ENCODE assay signal across 26 cellular contexts in genomic region chr17:8264836-8265542, GRCh38. TPM values are rescaled to one million over a fixed set of nuclear protein-coding genes. Genes with fewer than 3 reads are reported as not detected.
A peak's percentile ranks its signal among the peaks of the same experiment; 100 is the strongest.
DNase-seq lines count a peak whose midpoint lies in the region; ATAC-seq, FAIRE-seq and TF ChIP-seq lines count a peak whose summit lies in the region.
"Had no signal": no experiment of that assay in that cellular context is flagged by ENCODE, and none has a peak within 500 bp of the region (broad histone marks: within the 10 kb centered on the region; RNA-seq: fewer than 3 reads in every experiment).

No MANE protein-coding gene starts in this region.

- intact Hi-C loops in kidney (cut with DNase I), result no loop called here

- ATAC-seq in A549 (peak; percentile 10 to 15; a peak in 1 of 6 replicates), HG03521 (IDR thresholded peaks at IDR 0.05; ENCODE audit: unreplicated experiment) (no peak), GM19452 (IDR thresholded peaks at IDR 0.05; ENCODE audit: unreplicated experiment) (no peak)
- ATAC-seq: GM12878, GM23338, HCT116 had no signal

- 95% methylated on average over 18 of the region's 18 CpGs for WGBS in A549 (ENCODE audit: missing lambda C conversion rate)

- no peak for TF ChIP-seq EP300 in A549 (IDR thresholded peaks at IDR 0.05)

- no peak overlapping the region for H3K4me2 ChIP-seq in A549
- H3K4me2 ChIP-seq: GM23338 had no signal

- CTCF ChIA-PET in A549 (lab: Yijun Ruan, JAX), result interaction anchor here (1.9 kb wide), 1 partner anchor 10 kb away, joined by 6 read pairs; no protein-coding TSS in a partner anchor
- CTCF ChIA-PET in HEK293 (lab: Yijun Ruan, JAX), result interaction anchor here (0.7 to 0.9 kb wide), 2 partner anchors 13 to 35 kb away, joined by 3 read pairs; no protein-coding TSS in a partner anchor

- no peak for FAIRE-seq in A549 (lab: Jason Lieb, UNC)
- no peak for FAIRE-seq in kidney (lab: Jason Lieb, UNC)
- FAIRE-seq: A204.1, D721Med, G401.6, GM12878, GM19239 had no signal

- peak; percentile 37 for DNase-seq in DMS 273 (lab: John Stamatoyannopoulos, UW; ENCODE audit: unreplicated experiment)
- no peak for DNase-seq in DMS 273 treated with DMSO at 0.1 percent for 48 hours (lab: John Stamatoyannopoulos, UW)
- DNase-seq in A549 (ENCODE audit: low read depth in 1 of 2, low spot score in 1 of 2), result no peak
- DNase-seq in kidney, result peak; percentile 59
- no peak for DNase-seq in activated CD8-positive, alpha-beta memory T cell treated with anti-CD3 and anti-CD28 coated beads, Interleukin-2, amount 50 U/mL, for 48 hours
- DNase-seq: ACHN; CD4-positive, alpha-beta T cell; CD8-positive, alpha-beta memory T cell; DMS153; DND-41; H9; HFFc6 had no signal

- H3K9ac ChIP-seq in kidney (ENCODE audit: low read length in 2 of 2), result no peak overlapping the region

- H3K4me3 ChIP-seq in A549 (no peak overlapping the region), HEK293 (ENCODE audit: low read depth, low read length) (no peak overlapping the region), kidney (ENCODE audit: low read length in 2 of 2) (no peak overlapping the region)
- H3K4me3 ChIP-seq: GM12878, GM23338 had no signal

- TF ChIP-seq CTCF in A549 (IDR thresholded peaks at IDR 0.05), result no peak
- TF ChIP-seq CTCF in HEK293 (tag by site-specific recombination; IDR thresholded peaks at IDR 0.05), result no peak
- no peak for TF ChIP-seq CTCF in kidney (IDR thresholded peaks at IDR 0.05; ENCODE audit: borderline replicate concordance, extremely low read depth, insufficient read depth)

- POLR2A ChIA-PET in A549 (lab: Yijun Ruan, JAX) (interaction anchor here (1.8 kb wide), 1 partner anchor 30 kb away, joined by 5 read pairs; the partner anchor contains the start of gene SLC25A35), HEK293 (lab: Yijun Ruan, JAX) (interaction anchor here (1.4 kb wide), 1 partner anchor 17 kb away, joined by 3 read pairs; the partner anchor contains the start of gene CTC1)

- no peaks in the 10 kb centered on the region for H3K9me3 ChIP-seq in A549
- no peaks in the 10 kb centered on the region for H3K9me3 ChIP-seq in HEK293 (ENCODE audit: control insufficient read depth, insufficient read depth, low read depth, low read length)
- H3K9me3 ChIP-seq in kidney (ENCODE audit: control insufficient read depth in 1 of 2, low read length in 2 of 2), result no peaks in the 10 kb centered on the region

- H3K36me3 ChIP-seq in HEK293 (ENCODE audit: control insufficient read depth in 2 of 2, insufficient read depth in 1 of 2, low read length in 2 of 2) (peaks cover 51 to 92% of the 10 kb centered on the region in 2 experiments), kidney (ENCODE audit: control insufficient read depth in 1 of 2, insufficient read depth in 2 of 2, low read length in 2 of 2) (peaks cover 17% of the 10 kb centered on the region in 2 donors)

- no peak for TF ChIP-seq RAD21 in A549 (conservative IDR thresholded peaks at IDR 0.05 in 1 of 2, IDR thresholded peaks at IDR 0.05 in 1 of 2)

- no peak for TF ChIP-seq POLR2A in A549 (IDR thresholded peaks at IDR 0.05; ENCODE audit: low read length)

- H3K4me1 ChIP-seq in A549, result no peaks in the 10 kb centered on the region
- H3K4me1 ChIP-seq in HEK293 (ENCODE audit: control insufficient read depth, insufficient read depth, low read length), result no peaks in the 10 kb centered on the region
- H3K4me1 ChIP-seq in kidney (ENCODE audit: control insufficient read depth in 1 of 2, insufficient read depth in 1 of 2, low read depth in 1 of 2, low read length in 2 of 2), result no peaks in the 10 kb centered on the region

- no peak overlapping the region for H3K27ac ChIP-seq in A549
- H3K27ac ChIP-seq in HEK293 (ENCODE audit: extremely low read depth, low read depth, low read length), result no peak overlapping the region
- no peak overlapping the region for H3K27ac ChIP-seq in kidney (ENCODE audit: low read depth in 2 of 2, low read length in 2 of 2)
- H3K27ac ChIP-seq: 22Rv1 had no signal

TF ChIP-seq in A549, 52 proteins besides CTCF, POLR2A, EP300 and RAD21 (continues in another document):
- TF ChIP-seq JUN (IDR thresholded peaks at IDR 0.05) (no peak), EHMT2 (IDR thresholded peaks at IDR 0.05; ENCODE audit: low read depth) (no peak), HMGXB4 (CRISPR knock-in tag; IDR thresholded peaks at IDR 0.05; ENCODE audit: borderline replicate concordance) (no peak), HOXA7 (CRISPR knock-in tag; IDR thresholded peaks at IDR 0.05) (no peak), BHLHE40 (IDR thresholded peaks at IDR 0.05; ENCODE audit: low read depth, low read length) (no peak), RCOR1 (IDR thresholded peaks at IDR 0.05; ENCODE audit: low read depth, low read length) (no peak), ZNF302 (CRISPR knock-in tag; IDR thresholded peaks at IDR 0.05) (no peak)

TF ChIP-seq in HEK293, 187 proteins besides CTCF, POLR2A, EP300 and RAD21 (continues in another document):
- TF ChIP-seq ZNF76 (tag by site-specific recombination; IDR thresholded peaks at IDR 0.05; ENCODE audit: borderline replicate concordance, low read depth) (no peak), ZNF571 (tag by site-specific recombination; IDR thresholded peaks at IDR 0.05) (no peak), ZBTB10 (tag by site-specific recombination; IDR thresholded peaks at IDR 0.05) (no peak), IKZF3 (tag by site-specific recombination; IDR thresholded peaks at IDR 0.05) (no peak), ZNF146 (tag by site-specific recombination; IDR thresholded peaks at IDR 0.05) (no peak), ZNF416 (tag by site-specific recombination; IDR thresholded peaks at IDR 0.05) (no peak), ZNF792 (tag by site-specific recombination; IDR thresholded peaks at IDR 0.05) (no peak), SCRT2 (tag by site-specific recombination; IDR thresholded peaks at IDR 0.05) (0 out of 2 replicates have a peak, but pooled peaks have one; percentile 10)

RNA-seq across cellular contexts. Expression of gene PFAS, which starts 15.9 kb away (rescaled TPM):
- polyA plus RNA-seq in A549 (2011; rRNA removed) (51.9 and 64.5 TPM in 2 replicates), A549 (2017; fragmentation: RNase III; extraction: RNeasy Plus Mini Kit Qiagen cat#74134 plus additional on column Dnase treatment) (58.2 to 60.1 TPM (median 59.2 TPM) in 3 replicates), kidney (ENCODE audit: insufficient read depth, low read depth, low replicate concordance) (7.6 TPM)
- 53.2 and 60.4 TPM in 2 replicates for polyA plus RNA-seq in A549 (2012; cell fraction: cytosol; rRNA removed)
- 320 and 331 TPM in 2 replicates for polyA plus RNA-seq in A549 (2012; cell fraction: nucleus; rRNA removed)
- polyA minus RNA-seq in A549 (2011; rRNA and poly(A)+ RNA removed), result 118 and 167 TPM in 2 replicates
- total RNA-seq in kidney, result 49.5 TPM

RNA-seq across cellular contexts. Expression of gene CTC1, which starts 17.1 kb away (rescaled TPM):
- 21.9 and 32.7 TPM in 2 replicates for polyA plus RNA-seq in A549 (2011; rRNA removed)
- 15.5 and 16.9 TPM in 2 replicates for polyA plus RNA-seq in A549 (2012; cell fraction: cytosol; rRNA removed)
- 77.7 and 112 TPM in 2 replicates for polyA plus RNA-seq in A549 (2012; cell fraction: nucleus; rRNA removed)
- 14.9 to 21.7 TPM (median 19.7 TPM) in 3 replicates for polyA plus RNA-seq in A549 (2017; fragmentation: RNase III; extraction: RNeasy Plus Mini Kit Qiagen cat#74134 plus additional on column Dnase treatment)
- 51.7 and 53.5 TPM in 2 replicates for polyA minus RNA-seq in A549 (2011; rRNA and poly(A)+ RNA removed)
- total RNA-seq in kidney, result 57.2 TPM
- 12.2 TPM for polyA plus RNA-seq in kidney (ENCODE audit: insufficient read depth, low read depth, low replicate concordance)

RNA-seq across cellular contexts. Expression of gene RANGRF, which starts 23.5 kb away (rescaled TPM):
- polyA plus RNA-seq in A549 (2011; rRNA removed) (56.4 and 60.4 TPM in 2 replicates), A549 (2017; fragmentation: RNase III; extraction: RNeasy Plus Mini Kit Qiagen cat#74134 plus additional on column Dnase treatment) (43.6 to 49.0 TPM (median 47.2 TPM) in 3 replicates), kidney (ENCODE audit: insufficient read depth, low read depth, low replicate concordance) (91.8 TPM)
- polyA plus RNA-seq in A549 (2012; cell fraction: cytosol; rRNA removed), result 72.1 and 75.8 TPM in 2 replicates
- polyA plus RNA-seq in A549 (2012; cell fraction: nucleus; rRNA removed), result 52.5 and 57.7 TPM in 2 replicates
- 28.6 and 34.9 TPM in 2 replicates for polyA minus RNA-seq in A549 (2011; rRNA and poly(A)+ RNA removed)
- 20.1 TPM for total RNA-seq in kidney

RNA-seq across cellular contexts. Expression of gene SLC25A35, which starts 30.2 kb away (rescaled TPM):
- 6.8 and 9.1 TPM in 2 replicates for polyA plus RNA-seq in A549 (2011; rRNA removed)
- polyA plus RNA-seq in A549 (2012; cell fraction: cytosol; rRNA removed), result 10.0 and 11.0 TPM in 2 replicates
- 44.4 and 54.5 TPM in 2 replicates for polyA plus RNA-seq in A549 (2012; cell fraction: nucleus; rRNA removed)
- polyA plus RNA-seq in A549 (2017; fragmentation: RNase III; extraction: RNeasy Plus Mini Kit Qiagen cat#74134 plus additional on column Dnase treatment), result 7.5 to 11.2 TPM (median 10.1 TPM) in 3 replicates
- polyA minus RNA-seq in A549 (2011; rRNA and poly(A)+ RNA removed), result 6.2 and 6.5 TPM in 2 replicates
- 11.1 TPM for total RNA-seq in kidney
- 17.2 TPM for polyA plus RNA-seq in kidney (ENCODE audit: insufficient read depth, low read depth, low replicate concordance)

RNA-seq across cellular contexts. Expression of gene ARHGEF15, which starts 45.1 kb away (rescaled TPM):
- not detected in 2 replicates for polyA plus RNA-seq in A549 (2011; rRNA removed)
- polyA plus RNA-seq in A549 (2012; cell fraction: cytosol; rRNA removed), result not detected in 2 replicates
- polyA plus RNA-seq in A549 (2012; cell fraction: nucleus; rRNA removed), result not detected in 2 replicates
- polyA plus RNA-seq in A549 (2017; fragmentation: RNase III; extraction: RNeasy Plus Mini Kit Qiagen cat#74134 plus additional on column Dnase treatment), result not detected in 3 replicates
- not detected in 2 replicates for polyA minus RNA-seq in A549 (2011; rRNA and poly(A)+ RNA removed)
- 27.8 TPM for total RNA-seq in kidney
- 14.0 TPM for polyA plus RNA-seq in kidney (ENCODE audit: insufficient read depth, low read depth, low replicate concordance)
- total RNA-seq: CD4-positive, alpha-beta T cell; CD8-positive, alpha-beta memory T cell; GM12878; H4; HFFc6 had no signal
- polyA plus RNA-seq: BJ; CD14-positive monocyte; CD8-positive, alpha-beta memory T cell; GM12878 had no signal

Comparison
In these comparisons a context has a peak if more than half of its experiments do, and no peak if none do; other contexts are left out.
1. DNase-seq: peak in DMS 273 (single experiment) and kidney (single experiment); none in DMS 273 treated with DMSO at 0.1 percent for 48 hours (single experiment), A549 (0 of 2) and activated CD8-positive, alpha-beta memory T cell treated with anti-CD3 and anti-CD28 coated beads, Interleukin-2, amount 50 U/mL, for 48 hours (single experiment).
2. ATAC-seq: peak in A549 (2 of 2); none in HG03521 (single experiment) and GM19452 (single experiment).